ENCODE assay signal across 9 cellular contexts in the genomic region with DNA sequence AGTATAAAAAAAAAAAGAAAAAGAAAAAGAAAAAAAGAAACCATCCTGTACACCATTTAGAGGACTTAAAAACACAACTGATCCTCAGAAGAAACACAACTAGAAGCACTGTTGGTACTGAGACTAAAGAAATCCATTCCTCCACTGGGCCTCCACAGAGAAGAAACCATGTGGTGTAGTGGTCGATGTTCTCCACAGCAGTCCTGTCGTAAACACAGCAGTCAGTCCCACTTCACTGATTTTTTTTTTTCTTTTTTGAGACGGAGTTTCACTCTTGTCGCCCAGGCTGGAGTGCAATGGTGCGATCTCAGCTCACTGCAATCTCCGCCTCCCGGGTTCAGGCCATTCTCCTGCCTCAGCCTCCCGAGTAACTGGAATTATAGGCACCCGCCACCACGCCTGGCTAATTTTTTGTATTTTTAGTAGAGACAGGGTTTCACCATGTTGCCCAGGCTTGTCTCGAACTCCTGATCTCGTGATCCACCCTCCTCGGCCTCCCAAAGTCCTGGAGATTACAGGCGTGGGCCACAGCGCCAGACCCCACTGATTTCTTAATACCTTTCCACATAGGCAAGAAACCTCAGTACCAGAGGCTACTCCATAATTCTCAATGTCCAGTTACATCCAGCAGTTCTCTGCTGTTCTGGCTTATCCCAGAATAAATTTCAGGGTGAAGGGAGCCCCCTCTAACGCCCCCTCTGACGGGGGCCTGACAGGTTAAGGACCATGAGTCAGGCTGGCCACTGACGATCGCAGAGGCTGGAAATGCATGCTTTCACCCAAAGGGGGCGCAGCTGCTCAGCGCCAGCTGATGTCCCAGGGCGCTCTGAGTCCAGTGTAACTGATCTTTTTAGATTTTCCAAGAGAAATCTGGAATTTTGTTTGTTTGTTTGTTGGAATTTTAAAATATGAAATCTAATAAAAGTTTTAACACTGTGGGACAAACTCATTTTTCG. TPM values are rescaled to one million over a fixed set of nuclear protein-coding genes. Genes with fewer than 3 reads are reported as not detected.
DNase-seq lines count a peak whose midpoint lies in the region; ATAC-seq, FAIRE-seq and TF ChIP-seq lines count a peak whose summit lies in the region.
"Had no signal": no experiment of that assay in that cellular context is flagged by ENCODE, and none has a peak within 500 bp of the region (broad histone marks: within the 10 kb centered on the region; RNA-seq: fewer than 3 reads in every experiment).

No MANE protein-coding gene starts in this region.

- no peak for ATAC-seq in DND-41 (ENCODE audit: insufficient read depth, low read depth)
- peak; percentile 59 to 64 for ATAC-seq in activated naive CD4-positive, alpha-beta T cell treated with anti-CD3 and anti-CD28 coated beads, Interleukin-2, amount 50 U/mL, for 72 hours
- peak; percentile 93 to 96 for ATAC-seq in right cardiac atrium

- H3K4me3 ChIP-seq in DND-41 (ENCODE audit: low read depth in 1 of 2, low read length in 2 of 2) (no peak overlapping the region), HUES64 (ENCODE audit: low read length) (peak overlapping the region; percentile 29), right cardiac atrium (ENCODE audit: low read length) (peak overlapping the region; percentile 44), spleen (peak overlapping the region in 1 of 8 donors; percentile 19)

- H3K27me3 ChIP-seq in DND-41 (ENCODE audit: insufficient read depth, low read length, poor library complexity) (no peaks in the 10 kb centered on the region), HUES64 (ENCODE audit: insufficient read depth, low read length) (no peaks in the 10 kb centered on the region), right cardiac atrium (ENCODE audit: control insufficient read depth, insufficient read depth) (no peaks in the 10 kb centered on the region), spleen (replicated peaks in 1 of 7) (peaks cover 0 to 4% (median 0%) of the 10 kb centered on the region in 7 donors)

- H3K27ac ChIP-seq in DND-41 (ENCODE audit: low read length) (no peak overlapping the region), HUES64 (ENCODE audit: low read depth, low read length) (no peak overlapping the region), right cardiac atrium (ENCODE audit: low read length) (no peak overlapping the region), spleen (no peak overlapping the region)

- no peaks in the 10 kb centered on the region for H3K9me3 Mint-ChIP-seq in activated naive CD4-positive, alpha-beta T cell treated with anti-CD3 and anti-CD28 coated beads, Interleukin-2, amount 50 U/mL, for 72 hours

- H3K36me3 Mint-ChIP-seq in activated naive CD4-positive, alpha-beta T cell treated with anti-CD3 and anti-CD28 coated beads, Interleukin-2, amount 50 U/mL, for 72 hours = no peaks in the 10 kb centered on the region

- intact Hi-C loops in right cardiac atrium (cut with DNase I) (loop anchor here in 1 of 4 donors (5.0 to 10.0 kb wide), 2 partner anchors 136 to 273 kb away; no protein-coding TSS in a partner anchor), spleen (cut with DNase I; ENCODE audit: low total_unique reads) (no loop called here)

- no peaks in the 10 kb centered on the region for H3K79me2 ChIP-seq in DND-41 (ENCODE audit: insufficient read depth, low read length)

- H3K27ac Mint-ChIP-seq in activated naive CD4-positive, alpha-beta T cell treated with anti-CD3 and anti-CD28 coated beads, Interleukin-2, amount 50 U/mL, for 72 hours = no peak overlapping the region

- no peaks in the 10 kb centered on the region for H4K20me1 ChIP-seq in DND-41 (ENCODE audit: insufficient read depth, low read length)

- H3K4me1 ChIP-seq in DND-41 (ENCODE audit: insufficient read depth, low read length) (no peaks in the 10 kb centered on the region), HUES64 (ENCODE audit: insufficient read depth, low read length) (no peaks in the 10 kb centered on the region), right cardiac atrium (ENCODE audit: control insufficient read depth, insufficient read depth, low read length) (no peaks in the 10 kb centered on the region), spleen (peaks cover 0 to 9% (median 0%) of the 10 kb centered on the region in 6 donors)

- H3K36me3 ChIP-seq in DND-41 (ENCODE audit: insufficient read depth, low read length) (no peaks in the 10 kb centered on the region), HUES64 (ENCODE audit: insufficient read depth, low read length) (no peaks in the 10 kb centered on the region), spleen (no peaks in the 10 kb centered on the region)

- TF ChIP-seq CTCF in DND-41 (IDR thresholded peaks at IDR 0.05; ENCODE audit: borderline replicate concordance, extremely low read depth, low read length, poor library complexity, severe bottlenecking) (peak; percentile 54), spleen (IDR thresholded peaks at IDR 0.05 in 8 of 11, conservative IDR thresholded peaks at IDR 0.05 in 3 of 11) (peak in 9 of 11 experiments; percentile 30 to 76 (median 61))

- DNase-seq in DND-41 = no peak
- peak in 1 of 2 donors; percentile 51 for DNase-seq in activated naive CD4-positive, alpha-beta T cell treated with anti-CD3 and anti-CD28 coated beads, Interleukin-2, amount 50 U/mL, for 72 hours (ENCODE audit: low spot score in 2 of 2)
- peak; percentile 50 to 80 (median 74) for DNase-seq in right cardiac atrium
- no peak for DNase-seq in spleen
- DNase-seq in NCI-H1417 treated with DMSO at 0.1 percent for 48 hours (lab: John Stamatoyannopoulos, UW) = no peak
- no peak for DNase-seq in cerebellar nuclear complex (lab: John Stamatoyannopoulos, UW)
- no peak for DNase-seq in frontal cortex (ENCODE audit: low spot score in 2 of 2)

- H3K9ac ChIP-seq in DND-41 (ENCODE audit: low read depth, low read length) = no peak overlapping the region
- no peak overlapping the region for H3K9ac ChIP-seq in HUES64 (ENCODE audit: low read depth, low read length)

- 68% methylated on average over 23 of the region's 23 CpGs for WGBS in HUES64
- 54% methylated on average over 23 of the region's 23 CpGs for WGBS in right cardiac atrium
- WGBS in spleen, 5 donors = 52 to 60% (median 58%) methylated on average over 21 to 23 of the region's 23 CpGs

- no peak for FAIRE-seq in frontal cortex (lab: Jason Lieb, UNC)

- no peak overlapping the region for H2AFZ ChIP-seq in DND-41 (ENCODE audit: low read depth, low read length)

- TF ChIP-seq POLR2A in spleen (IDR thresholded peaks at IDR 0.05) = no peak

- no peak overlapping the region for H3K4me2 ChIP-seq in DND-41 (ENCODE audit: insufficient read depth, low read length)

- H3K9me3 ChIP-seq in DND-41 (ENCODE audit: insufficient read depth, low read length, severe bottlenecking) = no peaks in the 10 kb centered on the region
- no peaks in the 10 kb centered on the region for H3K9me3 ChIP-seq in HUES64 (ENCODE audit: insufficient read depth, low read depth, low read length)
- no peaks in the 10 kb centered on the region for H3K9me3 ChIP-seq in right cardiac atrium (ENCODE audit: control insufficient read depth, low read length)
- no peaks in the 10 kb centered on the region for H3K9me3 ChIP-seq in spleen

RNA-seq across cellular contexts. Expression of a gene that starts 24.8 kb away (rescaled TPM):
- 0.05 TPM for polyA plus RNA-seq in HUES64 (2013, experiment 1 of 2)
- not detected for polyA plus RNA-seq in HUES64 (2013, experiment 2 of 2)
- total RNA-seq in activated naive CD4-positive, alpha-beta T cell treated with anti-CD3 and anti-CD28 coated beads, Interleukin-2, amount 50 U/mL, for 72 hours = not detected
- total RNA-seq in right cardiac atrium (under 1 TPM; 0.11 to 0.49 (median 0.19) TPM), spleen (under 1 TPM in 1 of 7 donors, not detected in 6; 0.13 TPM), frontal cortex (not detected)
- polyA plus RNA-seq in right cardiac atrium (0.14 TPM), spleen (under 1 TPM; 0.02 to 0.06 (median 0.02) TPM)

RNA-seq across cellular contexts. Expression of a gene that starts 45.3 kb away (rescaled TPM):
- 19.7 TPM for polyA plus RNA-seq in HUES64 (2013, experiment 1 of 2)
- polyA plus RNA-seq in HUES64 (2013, experiment 2 of 2) = 25.0 TPM
- 10 to 100 TPM; 61.3 to 85.1 TPM for total RNA-seq in activated naive CD4-positive, alpha-beta T cell treated with anti-CD3 and anti-CD28 coated beads, Interleukin-2, amount 50 U/mL, for 72 hours
- total RNA-seq in right cardiac atrium = 1 to 10 TPM in 2 of 4 donors, under 1 TPM in 2; 0.19 to 1.6 (median 0.76) TPM
- 0.11 TPM for polyA plus RNA-seq in right cardiac atrium
- 1 to 10 TPM in 6 of 7 donors, under 1 TPM in 1; 0.95 to 6.6 (median 2.8) TPM for total RNA-seq in spleen
- 1 to 10 TPM; 1.0 to 6.1 (median 4.2) TPM for polyA plus RNA-seq in spleen
- 2.4 TPM for total RNA-seq in frontal cortex

RNA-seq across cellular contexts. Expression of a gene that starts 59.4 kb away (rescaled TPM):
- 1.4 TPM for polyA plus RNA-seq in HUES64 (2013, experiment 1 of 2)
- 3.1 TPM for polyA plus RNA-seq in HUES64 (2013, experiment 2 of 2)
- not detected for total RNA-seq in activated naive CD4-positive, alpha-beta T cell treated with anti-CD3 and anti-CD28 coated beads, Interleukin-2, amount 50 U/mL, for 72 hours
- total RNA-seq in right cardiac atrium = 10 to 100 TPM in 1 of 4 donors, 1 to 10 TPM in 2, not detected in 1; 2.1 to 18.7 (median 2.6) TPM
- 43.4 TPM for polyA plus RNA-seq in right cardiac atrium
- total RNA-seq in spleen = 1 to 10 TPM in 1 of 7 donors, not detected in 6; 1.3 TPM
- under 1 TPM; 0.20 to 0.29 (median 0.23) TPM for polyA plus RNA-seq in spleen
- total RNA-seq in frontal cortex = 9.0 TPM
- total RNA-seq: mononuclear cell had no signal

RNA-seq across cellular contexts. Expression of a gene that starts 59.5 kb away (rescaled TPM):
- polyA plus RNA-seq in HUES64 (2013, experiment 1 of 2) = 2.8 TPM
- polyA plus RNA-seq in HUES64 (2013, experiment 2 of 2) = 3.5 TPM
- total RNA-seq in activated naive CD4-positive, alpha-beta T cell treated with anti-CD3 and anti-CD28 coated beads, Interleukin-2, amount 50 U/mL, for 72 hours = 10 to 100 TPM; 55.4 to 65.6 TPM
- total RNA-seq in right cardiac atrium (10 to 100 TPM; 13.6 to 25.0 (median 16.2) TPM), spleen (10 to 100 TPM; 15.1 to 50.8 (median 26.8) TPM), frontal cortex (2.9 TPM)
- polyA plus RNA-seq in right cardiac atrium (5.5 TPM), spleen (1 to 10 TPM; 1.5 to 6.0 (median 3.0) TPM)

Comparison
In these comparisons a context has a peak if more than half of its experiments do, and no peak if none do; other contexts are left out.
1. DNase-seq: peak in right cardiac atrium (3 of 3); none in DND-41 (single experiment), spleen (single experiment), NCI-H1417 treated with DMSO at 0.1 percent for 48 hours (single experiment), cerebellar nuclear complex (0 of 2) and frontal cortex (0 of 2).
2. H3K4me3 ChIP-seq: peak in HUES64 (single experiment) and right cardiac atrium (single experiment); none in DND-41 (0 of 2).
3. RNA of a gene that starts 45.3 kb away (total RNA-seq): 61.3 to 85.1 TPM in activated naive CD4-positive, alpha-beta T cell treated with anti-CD3 and anti-CD28 coated beads, Interleukin-2, amount 50 U/mL, for 72 hours; 0.95 to 6.6 TPM in spleen, 2.4 TPM in frontal cortex (single experiment) and 0.19 to 1.6 TPM in right cardiac atrium; every median in the first group is over 4 times any median in the second.